15 cellular contexts compared by ENCODE assay signal in the genomic region with DNA sequence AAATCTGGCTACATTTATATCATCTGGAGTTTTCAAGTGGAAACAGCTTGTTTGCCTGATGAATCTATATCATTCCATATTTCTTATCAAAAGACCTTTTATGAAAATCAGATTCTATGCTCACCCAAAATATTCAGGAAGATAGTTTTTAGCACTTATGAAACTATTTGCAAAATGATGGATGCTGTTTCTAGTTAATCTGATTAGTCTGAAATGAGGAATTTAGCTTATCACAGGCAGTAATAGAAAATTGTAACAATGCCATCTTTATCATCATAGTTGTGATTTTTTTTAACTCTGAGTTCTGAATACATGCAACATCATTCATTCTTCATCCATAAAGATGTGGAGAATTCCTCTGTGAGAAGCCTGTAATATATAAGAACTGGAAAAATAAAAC.
A peak's percentile ranks its signal among the peaks of the same experiment; 100 is the strongest.
DNase-seq lines count a peak whose midpoint lies in the region; ATAC-seq and TF ChIP-seq lines count a peak whose summit lies in the region.
"Had no signal": no experiment of that assay in that cellular context is flagged by ENCODE, and none has a peak within 500 bp of the region (broad histone marks: within the 10 kb centered on the region; RNA-seq: fewer than 3 reads in every experiment).

No MANE protein-coding gene starts in this region.

- peak overlapping the region; percentile 65 for H3K27ac ChIP-seq in ACC112 (ENCODE audit: low read depth, low read length)
- peak overlapping the region in 3 of 5 donors; percentile 15 to 68 (median 61) for H3K27ac ChIP-seq in adrenal gland
- H3K27ac ChIP-seq in mesenchymal stem cell (ENCODE audit: low read length, poor library complexity, severe bottlenecking) = no peak overlapping the region
- H3K27ac ChIP-seq: BLaER1 treated with 17β-estradiol and CSF1 and Interleukin-3, amounts not matched to agents 10 nM and 100 nM had no signal

- no peaks in the 10 kb centered on the region for H3K27me3 ChIP-seq in ACC112 (ENCODE audit: insufficient read depth, low read length)
- H3K27me3 ChIP-seq in adrenal gland = no peaks in the 10 kb centered on the region
- no peaks in the 10 kb centered on the region for H3K27me3 ChIP-seq in mesenchymal stem cell (ENCODE audit: control insufficient read depth in 1 of 2, insufficient read depth in 1 of 2, low read length in 2 of 2)
- H3K27me3 ChIP-seq: BLaER1 treated with 17β-estradiol and CSF1 and Interleukin-3, amounts not matched to agents 10 nM and 100 nM had no signal

- no peak overlapping the region for H2BK5ac ChIP-seq in mesenchymal stem cell (ENCODE audit: low read depth, low read length, poor library complexity, severe bottlenecking)

- H3K4me3 ChIP-seq in ACC112 (ENCODE audit: low read depth, low read length) (no peak overlapping the region), adrenal gland (no peak overlapping the region), mesenchymal stem cell (ENCODE audit: insufficient read depth in 1 of 2, low read depth in 1 of 2, low read length in 2 of 2) (no peak overlapping the region)
- H3K4me3 ChIP-seq: BLaER1 treated with 17β-estradiol and CSF1 and Interleukin-3, amounts not matched to agents 10 nM and 100 nM; HAP-1; K562 had no signal

- H3K79me2 ChIP-seq in ACC112 (ENCODE audit: control insufficient read depth, insufficient read depth, low read length, unreplicated experiment) = no peaks in the 10 kb centered on the region

- no peak overlapping the region for H3K4me2 ChIP-seq in mesenchymal stem cell (ENCODE audit: low read length, poor library complexity, severe bottlenecking)

- H3K79me1 ChIP-seq in mesenchymal stem cell (replicated peaks; ENCODE audit: low read length, poor library complexity, severe bottlenecking) = no peaks in the 10 kb centered on the region

- H3K9me3 ChIP-seq in adrenal gland (replicated peaks in 1 of 3) (no peaks in the 10 kb centered on the region), mesenchymal stem cell (ENCODE audit: control insufficient read depth, low read length) (no peaks in the 10 kb centered on the region)
- H3K9me3 ChIP-seq: BLaER1 treated with 17β-estradiol and CSF1 and Interleukin-3, amounts not matched to agents 10 nM and 100 nM; Caco-2; HAP-1 had no signal

- no peak for TF ChIP-seq CTCF in adrenal gland (IDR thresholded peaks at IDR 0.05)

- no peak overlapping the region for H4K91ac ChIP-seq in mesenchymal stem cell (ENCODE audit: low read length)

- intact Hi-C loops in adrenal gland (cut with DNase I) = no loop called here

- no peak overlapping the region for H3K18ac ChIP-seq in mesenchymal stem cell (ENCODE audit: low read depth in 1 of 2, low read length in 2 of 2)

- DNase-seq in NCI-H226 (peak; percentile 28), adrenal gland (no peak), mesenchymal stem cell (no peak), hippocampal formation (lab: John Stamatoyannopoulos, UW) (no peak), hypothalamus (lab: John Stamatoyannopoulos, UW) (no peak)
- DNase-seq: 8988T; Caco-2; CD4-positive, CD25-positive, alpha-beta regulatory T cell; CD8-positive, alpha-beta memory T cell had no signal

- TF ChIP-seq POLR2A in adrenal gland (IDR thresholded peaks at IDR 0.05) = no peak

- H4K8ac ChIP-seq in mesenchymal stem cell (ENCODE audit: low read length) = no peak overlapping the region

- no peak overlapping the region for H2AK5ac ChIP-seq in mesenchymal stem cell (ENCODE audit: low read length, severe bottlenecking)

- H3K36me3 ChIP-seq in ACC112 (ENCODE audit: insufficient read depth, low read length) (no peaks in the 10 kb centered on the region), adrenal gland (replicated peaks in 1 of 2) (no peaks in the 10 kb centered on the region), mesenchymal stem cell (ENCODE audit: control insufficient read depth in 1 of 2, insufficient read depth in 2 of 2, low read depth in 1 of 2, low read length in 2 of 2) (no peaks in the 10 kb centered on the region)
- H3K36me3 ChIP-seq: BLaER1 treated with 17β-estradiol and CSF1 and Interleukin-3, amounts not matched to agents 10 nM and 100 nM; HAP-1 had no signal

- peaks cover 21% of the 10 kb centered on the region for H3K4me1 ChIP-seq in ACC112 (ENCODE audit: control insufficient read depth, insufficient read depth, low read length, unreplicated experiment)
- H3K4me1 ChIP-seq in adrenal gland (replicated peaks in 1 of 2) = peaks cover 0 to 25% of the 10 kb centered on the region in 2 donors
- no peaks in the 10 kb centered on the region for H3K4me1 ChIP-seq in mesenchymal stem cell (ENCODE audit: control insufficient read depth, insufficient read depth, low read depth, low read length)
- H3K4me1 ChIP-seq: HAP-1 had no signal

- H2BK12ac ChIP-seq in mesenchymal stem cell (ENCODE audit: low read length in 2 of 2) = no peak overlapping the region

- H3K23ac ChIP-seq in mesenchymal stem cell (ENCODE audit: low read length in 2 of 2) = no peak overlapping the region

- H2BK120ac ChIP-seq in mesenchymal stem cell (ENCODE audit: low read depth, low read length) = no peak overlapping the region

- ATAC-seq in HG02973 (IDR thresholded peaks at IDR 0.05; ENCODE audit: unreplicated experiment) (no peak), GM21423 (IDR thresholded peaks at IDR 0.05; ENCODE audit: unreplicated experiment) (no peak)
- ATAC-seq: K562 had no signal

- H3K4ac ChIP-seq in mesenchymal stem cell (ENCODE audit: low read depth in 1 of 2, low read length in 2 of 2) = no peak overlapping the region

- no peak overlapping the region for H3K14ac ChIP-seq in mesenchymal stem cell (ENCODE audit: low read length in 2 of 2)

- H2BK15ac ChIP-seq in mesenchymal stem cell (ENCODE audit: low read depth, poor library complexity, severe bottlenecking) = no peak overlapping the region

- H2AFZ ChIP-seq in ACC112 (ENCODE audit: low read length, unreplicated experiment) = peak overlapping the region; percentile 43
- no peak overlapping the region for H2AFZ ChIP-seq in mesenchymal stem cell (ENCODE audit: low read depth, low read length)

- H3K9ac ChIP-seq in mesenchymal stem cell (ENCODE audit: low read length) = peak overlapping the region; percentile 54
- H3K9ac ChIP-seq: BLaER1 treated with 17β-estradiol and CSF1 and Interleukin-3, amounts not matched to agents 10 nM and 100 nM had no signal
